ENCODE assay signal across 8 cellular contexts in genomic region chr19:42199440-42200115, GRCh38. TPM values are rescaled to one million over a fixed set of nuclear protein-coding genes. Genes with fewer than 3 reads are reported as not detected.
DNase-seq lines count a peak whose midpoint lies in the region; ATAC-seq and TF ChIP-seq lines count a peak whose summit lies in the region.

No MANE protein-coding gene starts in this region.

- H3K4me3 ChIP-seq in colonic mucosa (no peak overlapping the region), rectal smooth muscle tissue (ENCODE audit: low read length) (peak overlapping the region; percentile 44), MG63 (no peak overlapping the region)

- no peaks in the 10 kb centered on the region for H3K27me3 ChIP-seq in colonic mucosa
- H3K27me3 ChIP-seq in rectal smooth muscle tissue (ENCODE audit: control insufficient read depth, insufficient read depth, low read length): no peaks in the 10 kb centered on the region
- no peaks in the 10 kb centered on the region for H3K27me3 ChIP-seq in MG63

- H3K9me3 ChIP-seq in colonic mucosa (no peaks in the 10 kb centered on the region), MG63 (no peaks in the 10 kb centered on the region)

- DNase-seq in colonic mucosa: no peak
- no peak for DNase-seq in NCI-H2081 treated with DMSO at 0.1 percent for 48 hours (lab: John Stamatoyannopoulos, UW)
- no peak for DNase-seq in MG63

- no peak for TF ChIP-seq CTCF in colonic mucosa (IDR thresholded peaks at IDR 0.05)

- peaks cover 10% of the 10 kb centered on the region for H3K36me3 ChIP-seq in colonic mucosa
- peaks cover 25% of the 10 kb centered on the region for H3K36me3 ChIP-seq in rectal smooth muscle tissue (ENCODE audit: control insufficient read depth, insufficient read depth, low read length)
- peaks cover 37% of the 10 kb centered on the region for H3K36me3 ChIP-seq in MG63

- ATAC-seq in GM18520 (IDR thresholded peaks at IDR 0.05; ENCODE audit: unreplicated experiment) (peak; percentile 35), HG02885 (IDR thresholded peaks at IDR 0.05; ENCODE audit: poor library complexity, unreplicated experiment) (peak; percentile 41), HG03571 (IDR thresholded peaks at IDR 0.05; ENCODE audit: unreplicated experiment) (no peak)

- H3K27ac ChIP-seq in colonic mucosa (peak overlapping the region; percentile 66), rectal smooth muscle tissue (ENCODE audit: low read depth, low read length) (no peak overlapping the region)

- peak overlapping the region; percentile 87 for H3K4me3 Mint-ChIP-seq in T-helper 1 cell treated with Interleukin-12 subunit alpha and Interleukin-12 subunit beta and Interleukin-4 antibody, amounts not matched to agents 30 μg/mL and 1 μg/mL, for 36 hours

- H3K27me3 Mint-ChIP-seq in T-helper 1 cell treated with Interleukin-12 subunit alpha and Interleukin-12 subunit beta and Interleukin-4 antibody, amounts not matched to agents 30 μg/mL and 1 μg/mL, for 36 hours (ENCODE audit: low read depth): no peaks in the 10 kb centered on the region

- H3K4me1 Mint-ChIP-seq in T-helper 1 cell treated with Interleukin-12 subunit alpha and Interleukin-12 subunit beta and Interleukin-4 antibody, amounts not matched to agents 30 μg/mL and 1 μg/mL, for 36 hours (ENCODE audit: low read depth): peaks cover 65% of the 10 kb centered on the region

- H3K27ac Mint-ChIP-seq in T-helper 1 cell treated with Interleukin-12 subunit alpha and Interleukin-12 subunit beta and Interleukin-4 antibody, amounts not matched to agents 30 μg/mL and 1 μg/mL, for 36 hours: peak overlapping the region; percentile 99

- H3K9me3 Mint-ChIP-seq in T-helper 1 cell treated with Interleukin-12 subunit alpha and Interleukin-12 subunit beta and Interleukin-4 antibody, amounts not matched to agents 30 μg/mL and 1 μg/mL, for 36 hours: no peaks in the 10 kb centered on the region

- H3K36me3 Mint-ChIP-seq in T-helper 1 cell treated with Interleukin-12 subunit alpha and Interleukin-12 subunit beta and Interleukin-4 antibody, amounts not matched to agents 30 μg/mL and 1 μg/mL, for 36 hours (ENCODE audit: low read depth): peaks cover 62% of the 10 kb centered on the region

- peak overlapping the region in 1 of 2 donors; percentile 27 for H3K9ac ChIP-seq in colonic mucosa (ENCODE audit: low read depth in 2 of 2, low read length in 2 of 2)
- peak overlapping the region; percentile 43 for H3K9ac ChIP-seq in rectal smooth muscle tissue (ENCODE audit: low read length)

- peaks cover 4% of the 10 kb centered on the region for H3K4me1 ChIP-seq in colonic mucosa
- H3K4me1 ChIP-seq in rectal smooth muscle tissue (ENCODE audit: control insufficient read depth, insufficient read depth, low read length): no peaks in the 10 kb centered on the region

- intact Hi-C loops in colonic mucosa (cut with DNase I): no loop called here

RNA-seq across cellular contexts. Expression of gene DEDD2, which starts 17.9 kb away (rescaled TPM):
- 10 to 100 TPM; 27.0 to 33.8 TPM for total RNA-seq in colonic mucosa
- total RNA-seq in MG63 (2014; rRNA removed; shearing (Covaris generic); ENCODE audit: low replicate concordance): 26.3 and 42.9 TPM in 2 replicates

RNA-seq across cellular contexts. Expression of gene ZNF526, which starts 20.5 kb away (rescaled TPM):
- 10 to 100 TPM in 1 of 2 donors, 1 to 10 TPM in 1; 9.3 to 12.8 TPM for total RNA-seq in colonic mucosa
- total RNA-seq in MG63 (2014; rRNA removed; shearing (Covaris generic); ENCODE audit: low replicate concordance): 8.5 and 12.8 TPM in 2 replicates

RNA-seq across cellular contexts. Expression of gene GSK3A, which starts 42.8 kb away (rescaled TPM):
- total RNA-seq in colonic mucosa: 10 to 100 TPM; 47.8 to 51.8 TPM
- 24.1 and 27.3 TPM in 2 replicates for total RNA-seq in MG63 (2014; rRNA removed; shearing (Covaris generic); ENCODE audit: low replicate concordance)

RNA-seq across cellular contexts. Expression of gene ERF, which starts 55.4 kb away (rescaled TPM):
- 10 to 100 TPM; 46.7 to 57.3 TPM for total RNA-seq in colonic mucosa
- total RNA-seq in MG63 (2014; rRNA removed; shearing (Covaris generic); ENCODE audit: low replicate concordance): 78.3 and 168 TPM in 2 replicates
